In genomic region chr2:219175928-219176817, GRCh38 we compare ENCODE assay signal across 8 cellular contexts. TPM values are rescaled to one million over a fixed set of nuclear protein-coding genes. Genes with fewer than 3 reads are reported as not detected.
A peak's percentile ranks its signal among the peaks of the same experiment; 100 is the strongest.
DNase-seq lines count a peak whose midpoint lies in the region; ATAC-seq and FAIRE-seq lines count a peak whose summit lies in the region.

No MANE protein-coding gene starts in this region.

- peak overlapping the region; percentile 73 for H3K4me3 ChIP-seq in neuron (ENCODE audit: low read length)

- FAIRE-seq in frontal cortex (lab: Jason Lieb, UNC), result no peak

- H3K9me3 Mint-ChIP-seq in activated T-cell treated with anti-CD3 and anti-CD28 coated beads, Interleukin-2, amount 50 U/mL, for 72 hours, result no peaks in the 10 kb centered on the region

- no peaks in the 10 kb centered on the region for H3K9me3 ChIP-seq in neuron (ENCODE audit: low read length)

- peak overlapping the region; percentile 96 to 99 for H3K4me3 Mint-ChIP-seq in activated T-cell treated with anti-CD3 and anti-CD28 coated beads, Interleukin-2, amount 50 U/mL, for 72 hours

- DNase-seq in NCI-H510A (lab: John Stamatoyannopoulos, UW), result peak; percentile 61
- DNase-seq in NCI-H510A treated with DMSO at 0.1 percent for 48 hours (lab: John Stamatoyannopoulos, UW), result no peak
- DNase-seq in NCI-H1105 (lab: John Stamatoyannopoulos, UW), result peak; percentile 32
- peak; percentile 36 to 40 for DNase-seq in activated T-cell treated with anti-CD3 and anti-CD28 coated beads, Interleukin-2, amount 50 U/mL, for 72 hours
- peak; percentile 46 to 47 for DNase-seq in frontal cortex (ENCODE audit: low spot score in 2 of 2)
- DNase-seq in GOT3 (lab: John Stamatoyannopoulos, UW), result no peak

- H3K27me3 ChIP-seq in neuron (ENCODE audit: insufficient read depth, low read length), result no peaks in the 10 kb centered on the region

- H3K36me3 Mint-ChIP-seq in activated T-cell treated with anti-CD3 and anti-CD28 coated beads, Interleukin-2, amount 50 U/mL, for 72 hours (ENCODE audit: insufficient read depth in 2 of 2), result peaks cover 11 to 15% of the 10 kb centered on the region in 2 donors

- H3K27me3 Mint-ChIP-seq in activated T-cell treated with anti-CD3 and anti-CD28 coated beads, Interleukin-2, amount 50 U/mL, for 72 hours (ENCODE audit: low read depth), result no peaks in the 10 kb centered on the region

- peaks cover 40% of the 10 kb centered on the region for H3K36me3 ChIP-seq in neuron (ENCODE audit: insufficient read depth, low read length)

- H3K4me1 Mint-ChIP-seq in activated T-cell treated with anti-CD3 and anti-CD28 coated beads, Interleukin-2, amount 50 U/mL, for 72 hours (ENCODE audit: low read depth), result peaks cover 59% of the 10 kb centered on the region

- ATAC-seq in HG02571 (IDR thresholded peaks at IDR 0.05; ENCODE audit: unreplicated experiment), result peak; percentile 17
- peak; percentile 24 to 25 for ATAC-seq in activated T-cell treated with anti-CD3 and anti-CD28 coated beads, Interleukin-2, amount 50 U/mL, for 72 hours (replicated peaks in 1 of 2)

- H3K4me1 ChIP-seq in neuron (ENCODE audit: insufficient read depth, low read length), result peaks cover 21% of the 10 kb centered on the region

- H2AFZ ChIP-seq in neuron (ENCODE audit: low read depth, low read length), result peak overlapping the region; percentile 74

- H3K27ac Mint-ChIP-seq in activated T-cell treated with anti-CD3 and anti-CD28 coated beads, Interleukin-2, amount 50 U/mL, for 72 hours, result peak overlapping the region; percentile 53

RNA-seq across cellular contexts. Expression of gene CNPPD1, which starts 0.6 kb away (rescaled TPM):
- 10 to 100 TPM; 53.5 to 54.5 TPM for total RNA-seq in activated T-cell treated with anti-CD3 and anti-CD28 coated beads, Interleukin-2, amount 50 U/mL, for 72 hours
- 32.2 TPM for total RNA-seq in frontal cortex

RNA-seq across cellular contexts. Expression of gene RETREG2, which starts 1.9 kb away (rescaled TPM):
- total RNA-seq in activated T-cell treated with anti-CD3 and anti-CD28 coated beads, Interleukin-2, amount 50 U/mL, for 72 hours, result 10 to 100 TPM; 53.7 to 66.8 TPM
- 73.4 TPM for total RNA-seq in frontal cortex

RNA-seq across cellular contexts. Expression of gene SLC23A3, which starts 6.3 kb away (rescaled TPM):
- total RNA-seq in activated T-cell treated with anti-CD3 and anti-CD28 coated beads, Interleukin-2, amount 50 U/mL, for 72 hours, result 1 to 10 TPM; 3.1 to 4.0 TPM
- under 0.01 TPM for total RNA-seq in frontal cortex

RNA-seq across cellular contexts. Expression of gene NHEJ1, which starts 15.6 kb away (rescaled TPM):
- total RNA-seq in activated T-cell treated with anti-CD3 and anti-CD28 coated beads, Interleukin-2, amount 50 U/mL, for 72 hours, result 10 to 100 TPM; 19.8 to 21.1 TPM
- total RNA-seq in frontal cortex, result 8.6 TPM

RNA-seq across cellular contexts. Expression of gene ZFAND2B, which starts 30.4 kb away (rescaled TPM):
- total RNA-seq in activated T-cell treated with anti-CD3 and anti-CD28 coated beads, Interleukin-2, amount 50 U/mL, for 72 hours, result 10 to 100 TPM; 45.5 to 47.7 TPM
- 10.2 TPM for total RNA-seq in frontal cortex

Comparison
In these comparisons a context has a peak if more than half of its experiments do, and no peak if none do; other contexts are left out.
1. DNase-seq: peak in NCI-H510A (single experiment), NCI-H1105 (single experiment), activated T-cell treated with anti-CD3 and anti-CD28 coated beads, Interleukin-2, amount 50 U/mL, for 72 hours (2 of 2) and frontal cortex (2 of 2); none in NCI-H510A treated with DMSO at 0.1 percent for 48 hours (single experiment) and GOT3 (single experiment).